In genomic region chr18:58431215-58431614, GRCh38 we compare ENCODE assay signal across 25 cellular contexts.
"Had no signal": no experiment of that assay in that cellular context is flagged by ENCODE, and none has a peak within 500 bp of the region (broad histone marks: within the 10 kb centered on the region; RNA-seq: fewer than 3 reads in every experiment).

No MANE protein-coding gene starts in this region.

- ATAC-seq: heart left ventricle; left ventricle myocardium superior; lower lobe of right lung; stimulated activated memory B cell treated with anti-CD40 and anti-IgM and Interleukin-4, amounts not matched to agents 10 μg/mL and 1 μg/mL and 100 μg/mL, for 72 hours; stimulated activated naive CD8-positive, alpha-beta T cell treated with anti-CD3 and anti-CD28 coated beads, Interleukin-15, amount 100 ng/mL, for 72 hours had no signal

- DNase-seq: heart left ventricle; islet precursor cell; left ventricle myocardium superior; lower lobe of right lung; mammary epithelial cell; mesendoderm; naive B cell; natural killer cell; occipital lobe; sigmoid colon; small intestine; spleen; stimulated activated CD4-positive, alpha-beta T cell treated with anti-CD3 and anti-CD28 coated beads, Interleukin-4, amount 100 ng/mL, for 24 hours; stimulated activated naive CD4-positive, alpha-beta T cell treated with Interleukin-2 at 50 U/mL for 16 hours; stimulated activated naive CD8-positive, alpha-beta T cell treated with anti-CD3 and anti-CD28 coated beads, Interleukin-15, amount 100 ng/mL, for 72 hours; substantia nigra; upper lobe of left lung had no signal

- H3K36me3 Mint-ChIP-seq: mesothelial cell of epicardium; naive B cell; natural killer cell; stimulated activated memory B cell treated with anti-CD40 and anti-IgM and Interleukin-4, amounts not matched to agents 10 μg/mL and 1 μg/mL and 100 μg/mL, for 72 hours had no signal

- H3K4me1 ChIP-seq: heart left ventricle, lower lobe of right lung, parathyroid adenoma, sigmoid colon, spleen, tibial nerve, upper lobe of left lung, vagina had no signal

- H3K27ac Mint-ChIP-seq: mesothelial cell of epicardium; natural killer cell; stimulated activated memory B cell treated with anti-CD40 and anti-IgM and Interleukin-4, amounts not matched to agents 10 μg/mL and 1 μg/mL and 100 μg/mL, for 72 hours had no signal

- H3K9ac ChIP-seq: parathyroid adenoma had no signal

- FAIRE-seq: small intestine had no signal

- H3K27me3 ChIP-seq: heart left ventricle, hepatocyte, neutrophil, right atrium auricular region, sigmoid colon, spleen, tibial nerve, upper lobe of left lung, vagina had no signal

- H3K36me3 ChIP-seq: heart left ventricle, lower lobe of right lung, neutrophil, right atrium auricular region, sigmoid colon, spleen, tibial nerve, upper lobe of left lung, vagina had no signal

- H3K79me2 ChIP-seq: hepatocyte, parathyroid adenoma had no signal

- H3K4me3 Mint-ChIP-seq: mesothelial cell of epicardium; naive B cell; natural killer cell; stimulated activated memory B cell treated with anti-CD40 and anti-IgM and Interleukin-4, amounts not matched to agents 10 μg/mL and 1 μg/mL and 100 μg/mL, for 72 hours; stimulated activated naive CD8-positive, alpha-beta T cell treated with anti-CD3 and anti-CD28 coated beads, Interleukin-15, amount 100 ng/mL, for 72 hours had no signal

- H3K27ac ChIP-seq: heart left ventricle, hepatocyte, lower lobe of right lung, neutrophil, parathyroid adenoma, right atrium auricular region, sigmoid colon, spleen, tibial nerve, upper lobe of left lung, vagina had no signal

- H3K4me1 Mint-ChIP-seq: naive B cell; natural killer cell; stimulated activated memory B cell treated with anti-CD40 and anti-IgM and Interleukin-4, amounts not matched to agents 10 μg/mL and 1 μg/mL and 100 μg/mL, for 72 hours; stimulated activated naive CD8-positive, alpha-beta T cell treated with anti-CD3 and anti-CD28 coated beads, Interleukin-15, amount 100 ng/mL, for 72 hours had no signal

- H3K4me2 ChIP-seq: hepatocyte had no signal

- H3K27me3 Mint-ChIP-seq: naive B cell; stimulated activated memory B cell treated with anti-CD40 and anti-IgM and Interleukin-4, amounts not matched to agents 10 μg/mL and 1 μg/mL and 100 μg/mL, for 72 hours; stimulated activated naive CD8-positive, alpha-beta T cell treated with anti-CD3 and anti-CD28 coated beads, Interleukin-15, amount 100 ng/mL, for 72 hours had no signal

- H2AFZ ChIP-seq: hepatocyte, parathyroid adenoma had no signal

- H3K4me3 ChIP-seq: heart left ventricle, hepatocyte, lower lobe of right lung, right atrium auricular region, sigmoid colon, spleen, tibial nerve, upper lobe of left lung, vagina had no signal

- H3K9me3 ChIP-seq: heart left ventricle, lower lobe of right lung, neutrophil, right atrium auricular region, sigmoid colon, tibial nerve, upper lobe of left lung, vagina had no signal

- H3K9me3 Mint-ChIP-seq: natural killer cell; stimulated activated naive CD8-positive, alpha-beta T cell treated with anti-CD3 and anti-CD28 coated beads, Interleukin-15, amount 100 ng/mL, for 72 hours had no signal
